17 cellular contexts compared by ENCODE assay signal in genomic region chr2:9250498-9251153, GRCh38. TPM values are rescaled to one million over a fixed set of nuclear protein-coding genes. Genes with fewer than 3 reads are reported as not detected.
DNase-seq lines count a peak whose midpoint lies in the region; ATAC-seq and TF ChIP-seq lines count a peak whose summit lies in the region.
"Had no signal": no experiment of that assay in that cellular context is flagged by ENCODE, and none has a peak within 500 bp of the region (broad histone marks: within the 10 kb centered on the region; RNA-seq: fewer than 3 reads in every experiment).

No MANE protein-coding gene starts in this region.

- H3K36me3 ChIP-seq in suprapubic skin (no peaks in the 10 kb centered on the region), ovary (no peaks in the 10 kb centered on the region)
- H3K36me3 ChIP-seq: spleen had no signal

- no peak for ATAC-seq in activated naive CD8-positive, alpha-beta T cell treated with anti-CD3 and anti-CD28 coated beads, Interleukin-2, amount 50 U/mL, for 24 hours
- ATAC-seq in left colon: peak; percentile 39
- no peak for ATAC-seq in HG03280 (IDR thresholded peaks at IDR 0.05; ENCODE audit: unreplicated experiment)
- ATAC-seq: activated naive CD4-positive, alpha-beta T cell treated with anti-CD3 and anti-CD28 coated beads, Interleukin-2, amount 50 U/mL, for 72 hours; naive thymus-derived CD4-positive, alpha-beta T cell had no signal

- intact Hi-C loops in left colon (cut with DNase I, micrococcal nuclease) (no loop called here), ovary (cut with DNase I) (no loop called here)

- H3K27ac ChIP-seq in suprapubic skin (peak overlapping the region; percentile 45), ovary (no peak overlapping the region)
- H3K27ac ChIP-seq: 22Rv1, spleen had no signal

- peaks cover 3% of the 10 kb centered on the region for H3K27me3 Mint-ChIP-seq in activated naive CD8-positive, alpha-beta T cell treated with anti-CD3 and anti-CD28 coated beads, Interleukin-2, amount 50 U/mL, for 24 hours
- peaks cover 12% of the 10 kb centered on the region for H3K27me3 Mint-ChIP-seq in activated naive CD8-positive, alpha-beta T cell treated with anti-CD3 and anti-CD28 coated beads for 36 hours
- no peaks in the 10 kb centered on the region for H3K27me3 Mint-ChIP-seq in chondrocyte (ENCODE audit: low read depth)

- TF ChIP-seq CTCF in chondrocyte (IDR thresholded peaks at IDR 0.05): no peak
- no peak for TF ChIP-seq CTCF in suprapubic skin (IDR thresholded peaks at IDR 0.05)
- no peak for TF ChIP-seq CTCF in ovary (IDR thresholded peaks at IDR 0.05)

- TF ChIP-seq POLR2A in suprapubic skin (IDR thresholded peaks at IDR 0.05) (no peak), ovary (IDR thresholded peaks at IDR 0.05) (no peak)

- H3K27me3 ChIP-seq in suprapubic skin (no peaks in the 10 kb centered on the region), ovary (no peaks in the 10 kb centered on the region)

- H3K36me3 Mint-ChIP-seq in activated naive CD8-positive, alpha-beta T cell treated with anti-CD3 and anti-CD28 coated beads, Interleukin-2, amount 50 U/mL, for 24 hours (ENCODE audit: low read depth): no peaks in the 10 kb centered on the region
- H3K36me3 Mint-ChIP-seq in activated naive CD8-positive, alpha-beta T cell treated with anti-CD3 and anti-CD28 coated beads for 36 hours: no peaks in the 10 kb centered on the region
- peaks cover 1% of the 10 kb centered on the region for H3K36me3 Mint-ChIP-seq in chondrocyte (ENCODE audit: low read depth)
- H3K36me3 Mint-ChIP-seq: activated naive CD4-positive, alpha-beta T cell treated with anti-CD3 and anti-CD28 coated beads, Interleukin-2, amount 50 U/mL, for 72 hours; naive thymus-derived CD4-positive, alpha-beta T cell had no signal

- H3K9me3 Mint-ChIP-seq in activated naive CD8-positive, alpha-beta T cell treated with anti-CD3 and anti-CD28 coated beads, Interleukin-2, amount 50 U/mL, for 24 hours: no peaks in the 10 kb centered on the region
- no peaks in the 10 kb centered on the region for H3K9me3 Mint-ChIP-seq in activated naive CD8-positive, alpha-beta T cell treated with anti-CD3 and anti-CD28 coated beads for 36 hours
- H3K9me3 Mint-ChIP-seq in chondrocyte (ENCODE audit: low read depth): no peaks in the 10 kb centered on the region
- H3K9me3 Mint-ChIP-seq: activated naive CD4-positive, alpha-beta T cell treated with anti-CD3 and anti-CD28 coated beads, Interleukin-2, amount 50 U/mL, for 72 hours; dendritic cell treated with granulocyte-macrophage colony-stimulating factor and Interleukin-4, amounts not matched to agents 40 ng/mL and 50 ng/mL, for 4 days; naive thymus-derived CD4-positive, alpha-beta T cell had no signal

- no peak overlapping the region for H3K4me3 ChIP-seq in suprapubic skin
- H3K4me3 ChIP-seq in ovary: no peak overlapping the region
- H3K4me3 ChIP-seq: spleen had no signal

- H3K27ac Mint-ChIP-seq in activated naive CD8-positive, alpha-beta T cell treated with anti-CD3 and anti-CD28 coated beads, Interleukin-2, amount 50 U/mL, for 24 hours: peak overlapping the region; percentile 36
- no peak overlapping the region for H3K27ac Mint-ChIP-seq in activated naive CD8-positive, alpha-beta T cell treated with anti-CD3 and anti-CD28 coated beads for 36 hours
- H3K27ac Mint-ChIP-seq in chondrocyte (ENCODE audit: unreplicated experiment): peak overlapping the region; percentile 96
- H3K27ac Mint-ChIP-seq: naive thymus-derived CD4-positive, alpha-beta T cell had no signal

- H3K4me1 ChIP-seq in suprapubic skin: peaks cover 50% of the 10 kb centered on the region
- peaks cover 18% of the 10 kb centered on the region for H3K4me1 ChIP-seq in ovary (ENCODE audit: insufficient read depth)

- TF ChIP-seq EP300 in suprapubic skin (IDR thresholded peaks at IDR 0.05) (no peak), ovary (IDR thresholded peaks at IDR 0.05) (no peak)

- no peaks in the 10 kb centered on the region for H3K9me3 ChIP-seq in suprapubic skin
- no peaks in the 10 kb centered on the region for H3K9me3 ChIP-seq in ovary
- H3K9me3 ChIP-seq: spleen had no signal

- no peak overlapping the region for H3K4me3 Mint-ChIP-seq in activated naive CD8-positive, alpha-beta T cell treated with anti-CD3 and anti-CD28 coated beads, Interleukin-2, amount 50 U/mL, for 24 hours
- H3K4me3 Mint-ChIP-seq in activated naive CD8-positive, alpha-beta T cell treated with anti-CD3 and anti-CD28 coated beads for 36 hours: no peak overlapping the region
- no peak overlapping the region for H3K4me3 Mint-ChIP-seq in chondrocyte (ENCODE audit: unreplicated experiment)
- H3K4me3 Mint-ChIP-seq: dendritic cell treated with granulocyte-macrophage colony-stimulating factor and Interleukin-4, amounts not matched to agents 40 ng/mL and 50 ng/mL, for 4 days; naive thymus-derived CD4-positive, alpha-beta T cell had no signal

- no peaks in the 10 kb centered on the region for H3K4me1 Mint-ChIP-seq in activated naive CD8-positive, alpha-beta T cell treated with anti-CD3 and anti-CD28 coated beads, Interleukin-2, amount 50 U/mL, for 24 hours
- H3K4me1 Mint-ChIP-seq in activated naive CD8-positive, alpha-beta T cell treated with anti-CD3 and anti-CD28 coated beads for 36 hours: no peaks in the 10 kb centered on the region
- peaks cover 77% of the 10 kb centered on the region for H3K4me1 Mint-ChIP-seq in chondrocyte (ENCODE audit: low read depth)
- H3K4me1 Mint-ChIP-seq: naive thymus-derived CD4-positive, alpha-beta T cell had no signal

- no peak for DNase-seq in activated naive CD8-positive, alpha-beta T cell treated with anti-CD3 and anti-CD28 coated beads, Interleukin-2, amount 50 U/mL, for 24 hours
- DNase-seq in activated naive CD8-positive, alpha-beta T cell treated with anti-CD3 and anti-CD28 coated beads for 36 hours: no peak
- DNase-seq in chondrocyte (ENCODE audit: low spot score) (no peak), left colon (no peak), suprapubic skin (ENCODE audit: low spot score in 2 of 2) (no peak), ovary (no peak), activated gamma-delta T cell treated with Interleukin-2 at 50 U/mL for 16 hours (no peak)
- DNase-seq: GOT3; KBM-7; naive thymus-derived CD4-positive, alpha-beta T cell; NCI-H1436; NCI-H69; spleen had no signal

- 78% methylated on average over 12 of the region's 12 CpGs for WGBS in suprapubic skin
- WGBS in ovary, 3 donors: 93 to 96% (median 95%) methylated on average over 12 of the region's 12 CpGs

RNA-seq across cellular contexts. Expression of gene ASAP2, which starts 44.0 kb away (rescaled TPM):
- under 1 TPM; 0.04 to 0.12 TPM for total RNA-seq in activated naive CD8-positive, alpha-beta T cell treated with anti-CD3 and anti-CD28 coated beads for 36 hours
- total RNA-seq in chondrocyte: 60.7 to 73.2 TPM (median 61.5 TPM) in 3 replicates
- total RNA-seq in left colon: 10 to 100 TPM; 63.8 to 71.0 TPM
- 10 to 100 TPM; 22.0 to 54.6 (median 30.0) TPM for total RNA-seq in suprapubic skin
- total RNA-seq in ovary: 10 to 100 TPM; 11.3 to 22.7 (median 17.3) TPM
- polyA plus RNA-seq in ovary: 10 to 100 TPM; 10.3 to 15.5 TPM
- polyA plus RNA-seq: naive thymus-derived CD4-positive, alpha-beta T cell had no signal

Comparison
In these comparisons a context has a peak if more than half of its experiments do, and no peak if none do; other contexts are left out.
1. RNA of gene ASAP2, which starts 44.0 kb away (total RNA-seq): 63.8 to 71.0 TPM in left colon, 60.7 to 73.2 TPM in chondrocyte, 22.0 to 54.6 TPM in suprapubic skin and 11.3 to 22.7 TPM in ovary; 0.04 to 0.12 TPM in activated naive CD8-positive, alpha-beta T cell treated with anti-CD3 and anti-CD28 coated beads for 36 hours; every median in the first group is over 10 times any median in the second.